ENCODE assay signal across 13 cellular contexts in genomic region chr1:211285196-211285595, GRCh38.
"Had no signal": no experiment of that assay in that cellular context is flagged by ENCODE, and none has a peak within 500 bp of the region (broad histone marks: within the 10 kb centered on the region; RNA-seq: fewer than 3 reads in every experiment).

No MANE protein-coding gene starts in this region.

- H3K9ac ChIP-seq: neural progenitor cell, parathyroid adenoma had no signal

- H3K4me2 ChIP-seq: neural progenitor cell had no signal

- H3K9me3 ChIP-seq: thyroid gland, vagina had no signal

- H2AFZ ChIP-seq: neural progenitor cell, parathyroid adenoma had no signal

- H3K4me1 ChIP-seq: parathyroid adenoma, vagina had no signal

- H3K27me3 ChIP-seq: neural progenitor cell, thyroid gland, vagina had no signal

- DNase-seq: activated CD4-positive, alpha-beta T cell treated with anti-CD3 and anti-CD28 coated beads for 48 hours; activated naive CD4-positive, alpha-beta T cell treated with anti-CD3 and anti-CD28 coated beads, Interleukin-2, amount 50 U/mL, for 16 hours; effector CD4-positive, alpha-beta T cell; hypothalamus; kidney glomerular epithelial cell; stimulated activated CD4-positive, alpha-beta T cell treated with anti-CD3 and anti-CD28 coated beads, Interleukin-4, amount 100 ng/mL, for 4 hours; stimulated activated naive CD8-positive, alpha-beta T cell treated with anti-CD3 and anti-CD28 coated beads, Interleukin-15, amount 100 ng/mL, for 72 hours; thyroid gland had no signal

- H3K27ac ChIP-seq: neural progenitor cell, parathyroid adenoma, skin epidermis, thyroid gland, vagina had no signal

- H3K4me3 ChIP-seq: neural progenitor cell, skin epidermis, thyroid gland, vagina had no signal

- ATAC-seq: stimulated activated naive CD8-positive, alpha-beta T cell treated with anti-CD3 and anti-CD28 coated beads, Interleukin-15, amount 100 ng/mL, for 72 hours; WTC11 had no signal
